ENCODE assay signal across 20 cellular contexts in the genomic region with DNA sequence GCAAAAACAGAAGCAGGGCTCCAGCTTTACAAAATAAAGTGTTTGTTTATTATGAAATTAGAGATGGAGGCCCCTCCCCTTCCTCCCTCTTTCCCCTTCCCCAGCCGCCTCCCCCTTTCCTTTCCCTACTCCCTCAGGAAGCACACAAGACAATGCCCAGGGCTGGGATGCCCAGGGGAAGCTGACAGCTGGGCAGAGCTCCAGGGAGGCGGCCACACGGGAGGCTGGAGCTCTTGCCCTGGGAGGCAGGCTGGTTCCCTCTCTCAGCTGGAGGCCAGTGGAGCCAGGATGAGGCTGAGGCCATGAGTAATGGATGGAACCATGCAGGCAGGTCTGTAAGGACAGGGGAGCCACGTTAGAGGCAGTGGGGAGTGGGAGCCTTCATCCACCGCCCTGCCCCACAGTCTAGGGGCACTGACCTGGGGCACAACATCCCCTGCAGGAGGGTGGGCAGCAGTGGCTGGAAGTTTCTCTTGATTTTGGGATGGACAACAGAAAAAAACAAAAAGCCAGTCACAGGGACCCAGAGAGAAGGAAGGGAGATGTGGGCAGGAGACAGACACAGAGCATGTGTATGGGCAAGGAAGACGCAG. TPM values are rescaled to one million over a fixed set of nuclear protein-coding genes. Genes with fewer than 3 reads are reported as not detected.
A peak's percentile ranks its signal among the peaks of the same experiment; 100 is the strongest.
DNase-seq lines count a peak whose midpoint lies in the region; ATAC-seq and TF ChIP-seq lines count a peak whose summit lies in the region.
"Had no signal": no experiment of that assay in that cellular context is flagged by ENCODE, and none has a peak within 500 bp of the region (broad histone marks: within the 10 kb centered on the region; RNA-seq: fewer than 3 reads in every experiment).

No MANE protein-coding gene starts in this region.

- peaks cover 4% of the 10 kb centered on the region for H3K36me3 Mint-ChIP-seq in neural crest cell (ENCODE audit: low read depth)
- H3K36me3 Mint-ChIP-seq in activated CD4-positive, alpha-beta T cell treated with anti-CD3 and anti-CD28 coated beads for 36 hours (ENCODE audit: low read depth) = peaks cover 2% of the 10 kb centered on the region
- H3K36me3 Mint-ChIP-seq: activated CD4-positive, alpha-beta memory T cell treated with anti-CD3 and anti-CD28 coated beads for 36 hours had no signal

- H3K4me3 ChIP-seq in RWPE2 (ENCODE audit: severe bottlenecking) = no peak overlapping the region

- H3K27ac ChIP-seq in RWPE2 (ENCODE audit: poor library complexity, severe bottlenecking) = no peak overlapping the region

- H3K9me3 ChIP-seq in RWPE2 (ENCODE audit: severe bottlenecking) = no peaks in the 10 kb centered on the region

- TF ChIP-seq CTCF in RWPE2 (IDR thresholded peaks at IDR 0.05; ENCODE audit: poor library complexity, severe bottlenecking) (no peak), neural crest cell (conservative IDR thresholded peaks at IDR 0.05) (no peak)

- CTCF ChIA-PET in activated CD4-positive, alpha-beta T cell treated with anti-CD3 and anti-CD28 coated beads for 36 hours (lab: Charles Lee) = interaction anchor here (0.8 to 1.6 kb wide), 5 partner anchors 11 to 62 kb away, joined by 3 to 6 read pairs (median 3); a partner anchor contains a TSS

- H3K27me3 Mint-ChIP-seq in neural crest cell (ENCODE audit: low read depth) = no peaks in the 10 kb centered on the region
- H3K27me3 Mint-ChIP-seq in activated CD4-positive, alpha-beta T cell treated with anti-CD3 and anti-CD28 coated beads for 36 hours = peaks cover 2% of the 10 kb centered on the region

- H3K4me1 ChIP-seq in RWPE2 (ENCODE audit: insufficient read depth, poor library complexity, severe bottlenecking) = no peaks in the 10 kb centered on the region

- DNase-seq in EL (peak; percentile 31), RWPE2 (ENCODE audit: low spot score) (no peak), fibroblast of gingiva (ENCODE audit: low read depth) (peak; percentile 47), neural crest cell (ENCODE audit: low read depth, low spot score) (no peak), retina (no peak)
- no peak for DNase-seq in activated CD8-positive, alpha-beta memory T cell treated with anti-CD3 and anti-CD28 coated beads, Interleukin-2, amount 50 U/mL, for 48 hours
- DNase-seq in activated CD4-positive, alpha-beta T cell treated with anti-CD3 and anti-CD28 coated beads for 36 hours = no peak
- DNase-seq: activated CD4-positive, alpha-beta memory T cell treated with anti-CD3 and anti-CD28 coated beads for 36 hours; AML-193; DMS 273 treated with DMSO at 0.1 percent for 48 hours; foreskin melanocyte; midbrain; MV-4-11; NCI-H2107; NCI-H69 had no signal

- intact Hi-C loops in activated CD4-positive, alpha-beta T cell treated with anti-CD3 and anti-CD28 coated beads for 36 hours (cut with DNase I, micrococcal nuclease) = no loop called here

- POLR2A ChIA-PET in activated CD4-positive, alpha-beta T cell treated with anti-CD3 and anti-CD28 coated beads for 36 hours (lab: Charles Lee) = interaction anchor here (0.6 kb wide), 1 partner anchor 1598 kb away, joined by 3 read pairs; no protein-coding TSS in a partner anchor

- H3K9me3 Mint-ChIP-seq in neural crest cell = no peaks in the 10 kb centered on the region
- no peaks in the 10 kb centered on the region for H3K9me3 Mint-ChIP-seq in activated CD4-positive, alpha-beta T cell treated with anti-CD3 and anti-CD28 coated beads for 36 hours (ENCODE audit: low read depth)
- H3K9me3 Mint-ChIP-seq: activated CD4-positive, alpha-beta memory T cell treated with anti-CD3 and anti-CD28 coated beads for 36 hours; activated T-helper 1 cell treated with anti-CD3 and anti-CD28 coated beads, Interleukin-12 subunit alpha, Interleukin-12 subunit beta, Interleukin-2, Interleukin-4 antibody, amounts not matched to agents 30 ng/mL and 10 ng/mL and 1 ng/mL, durations not matched to agents 14 hours and 24 hours and 36 hours had no signal

- no peaks in the 10 kb centered on the region for H3K27me3 ChIP-seq in RWPE2 (ENCODE audit: insufficient read depth, poor library complexity, severe bottlenecking)

- ATAC-seq in RWPE2 (ENCODE audit: low read depth) (0 out of 3 replicates have a peak, but pooled peaks have one; percentile 7), GM21737 (IDR thresholded peaks at IDR 0.05; ENCODE audit: unreplicated experiment) (no peak)
- no peak for ATAC-seq in activated CD4-positive, alpha-beta T cell treated with anti-CD3 and anti-CD28 coated beads for 36 hours
- ATAC-seq: sciatic nerve had no signal

- no peaks in the 10 kb centered on the region for H3K36me3 ChIP-seq in RWPE2 (ENCODE audit: low read depth)

- H3K4me1 Mint-ChIP-seq in neural crest cell = peaks cover 4% of the 10 kb centered on the region
- H3K4me1 Mint-ChIP-seq in activated CD4-positive, alpha-beta T cell treated with anti-CD3 and anti-CD28 coated beads for 36 hours = no peaks in the 10 kb centered on the region

- no peak overlapping the region for H3K4me3 Mint-ChIP-seq in neural crest cell
- H3K4me3 Mint-ChIP-seq in activated CD4-positive, alpha-beta T cell treated with anti-CD3 and anti-CD28 coated beads for 36 hours = no peak overlapping the region
- H3K4me3 Mint-ChIP-seq: activated CD4-positive, alpha-beta memory T cell treated with anti-CD3 and anti-CD28 coated beads for 36 hours; activated T-helper 1 cell treated with anti-CD3 and anti-CD28 coated beads, Interleukin-12 subunit alpha, Interleukin-12 subunit beta, Interleukin-2, Interleukin-4 antibody, amounts not matched to agents 30 ng/mL and 10 ng/mL and 1 ng/mL, durations not matched to agents 14 hours and 24 hours and 36 hours had no signal

- peak overlapping the region; percentile 12 for H3K27ac Mint-ChIP-seq in neural crest cell (ENCODE audit: unreplicated experiment)
- H3K27ac Mint-ChIP-seq in activated CD4-positive, alpha-beta T cell treated with anti-CD3 and anti-CD28 coated beads for 36 hours = no peak overlapping the region
- H3K27ac Mint-ChIP-seq: activated CD4-positive, alpha-beta memory T cell treated with anti-CD3 and anti-CD28 coated beads for 36 hours; activated T-helper 1 cell treated with anti-CD3 and anti-CD28 coated beads, Interleukin-12 subunit alpha, Interleukin-12 subunit beta, Interleukin-2, Interleukin-4 antibody, amounts not matched to agents 30 ng/mL and 10 ng/mL and 1 ng/mL, durations not matched to agents 14 hours and 24 hours and 36 hours had no signal

RNA-seq across cellular contexts. Expression of a gene that starts 5.1 kb away (rescaled TPM):
- not detected in 2 replicates for total RNA-seq in neural crest cell
- total RNA-seq in activated CD4-positive, alpha-beta T cell treated with anti-CD3 and anti-CD28 coated beads for 36 hours = not detected
- total RNA-seq: activated CD4-positive, alpha-beta memory T cell treated with anti-CD3 and anti-CD28 coated beads for 36 hours; activated T-helper 1 cell treated with anti-CD3 and anti-CD28 coated beads, Interleukin-12 subunit alpha, Interleukin-12 subunit beta, Interleukin-2, Interleukin-4 antibody, amounts not matched to agents 30 ng/mL and 10 ng/mL and 1 ng/mL, durations not matched to agents 14 hours and 24 hours and 36 hours; chondrocyte; sciatic nerve; temporal lobe had no signal

RNA-seq across cellular contexts. Expression of a gene that starts 10.2 kb away (rescaled TPM):
- 33.7 and 37.2 TPM in 2 replicates for total RNA-seq in neural crest cell
- 1 to 10 TPM in 1 of 2 experiments, under 1 TPM in 1; 0.82 to 1.1 TPM for total RNA-seq in activated CD4-positive, alpha-beta T cell treated with anti-CD3 and anti-CD28 coated beads for 36 hours

RNA-seq across cellular contexts. Expression of a gene that starts 12.4 kb away (rescaled TPM):
- total RNA-seq in neural crest cell = 199 and 215 TPM in 2 replicates
- 100 to 1,000 TPM; 104 to 129 TPM for total RNA-seq in activated CD4-positive, alpha-beta T cell treated with anti-CD3 and anti-CD28 coated beads for 36 hours

RNA-seq across cellular contexts. Expression of a gene that starts 37.2 kb away (rescaled TPM):
- 11.5 and 13.6 TPM in 2 replicates for total RNA-seq in neural crest cell
- total RNA-seq in activated CD4-positive, alpha-beta T cell treated with anti-CD3 and anti-CD28 coated beads for 36 hours = 10 to 100 TPM; 10.7 to 11.5 TPM

RNA-seq across cellular contexts. Expression of a gene that starts 47.8 kb away (rescaled TPM):
- 350 and 352 TPM in 2 replicates for total RNA-seq in neural crest cell
- 100 to 1,000 TPM; 160 to 215 TPM for total RNA-seq in activated CD4-positive, alpha-beta T cell treated with anti-CD3 and anti-CD28 coated beads for 36 hours

Comparison
In these comparisons a context has a peak if more than half of its experiments do, and no peak if none do; other contexts are left out.
1. DNase-seq: peak in EL (single experiment) and fibroblast of gingiva (single experiment); none in RWPE2 (single experiment), neural crest cell (single experiment), retina (single experiment), activated CD8-positive, alpha-beta memory T cell treated with anti-CD3 and anti-CD28 coated beads, Interleukin-2, amount 50 U/mL, for 48 hours (single experiment) and activated CD4-positive, alpha-beta T cell treated with anti-CD3 and anti-CD28 coated beads for 36 hours (single experiment).
2. RNA of a gene that starts 10.2 kb away (total RNA-seq): 33.7 to 37.2 TPM in neural crest cell; 0.82 to 1.1 TPM in activated CD4-positive, alpha-beta T cell treated with anti-CD3 and anti-CD28 coated beads for 36 hours; every median in the first group is over 10 times any median in the second.